In the genomic region with DNA sequence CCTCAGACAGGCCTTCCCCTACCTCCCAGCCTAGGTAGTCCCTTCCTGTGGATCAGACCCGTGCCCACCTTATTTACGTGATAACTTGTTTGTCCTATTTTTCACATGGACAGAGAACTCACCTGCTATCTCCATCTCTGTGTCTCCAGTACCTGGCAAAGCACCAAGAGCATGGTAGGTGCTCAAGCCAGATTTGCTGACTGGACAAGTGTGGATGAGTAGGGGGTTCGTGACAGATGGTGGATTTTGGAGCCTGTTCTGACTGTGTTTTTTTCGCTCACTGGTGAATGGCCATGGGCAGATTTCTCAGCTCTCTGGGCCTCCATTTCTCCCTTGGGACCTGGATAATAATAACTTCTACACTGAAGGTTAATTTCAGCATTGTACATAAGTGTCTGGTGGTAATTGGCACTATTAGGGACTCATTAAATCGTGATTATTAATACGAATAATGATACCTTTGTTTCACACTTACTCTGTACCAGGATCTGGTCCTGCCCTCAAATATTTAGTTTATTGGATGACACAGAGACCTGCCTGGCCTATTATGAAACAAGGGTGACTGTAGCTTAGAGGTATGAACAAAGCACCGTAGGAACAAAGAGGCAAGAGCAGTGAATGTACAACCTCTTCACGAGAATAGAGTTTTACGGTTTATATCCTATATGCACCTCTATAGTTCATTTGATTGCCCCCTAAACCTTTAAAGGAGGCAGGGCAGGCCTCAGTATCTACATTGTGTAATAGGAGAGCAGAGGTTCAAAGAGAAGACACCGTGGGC, we compare ENCODE assay signal across 1 cellular context.
TF ChIP-seq lines count a peak whose summit lies in the region.

No MANE protein-coding gene starts in this region.

TF ChIP-seq in HepG2, 621 proteins besides CTCF, POLR2A, EP300 and RAD21:
- TF ChIP-seq MAFF (IDR thresholded peaks at IDR 0.05; ENCODE audit: low read depth, low read length), result peak; percentile 75
- TF ChIP-seq, protein P1, sequence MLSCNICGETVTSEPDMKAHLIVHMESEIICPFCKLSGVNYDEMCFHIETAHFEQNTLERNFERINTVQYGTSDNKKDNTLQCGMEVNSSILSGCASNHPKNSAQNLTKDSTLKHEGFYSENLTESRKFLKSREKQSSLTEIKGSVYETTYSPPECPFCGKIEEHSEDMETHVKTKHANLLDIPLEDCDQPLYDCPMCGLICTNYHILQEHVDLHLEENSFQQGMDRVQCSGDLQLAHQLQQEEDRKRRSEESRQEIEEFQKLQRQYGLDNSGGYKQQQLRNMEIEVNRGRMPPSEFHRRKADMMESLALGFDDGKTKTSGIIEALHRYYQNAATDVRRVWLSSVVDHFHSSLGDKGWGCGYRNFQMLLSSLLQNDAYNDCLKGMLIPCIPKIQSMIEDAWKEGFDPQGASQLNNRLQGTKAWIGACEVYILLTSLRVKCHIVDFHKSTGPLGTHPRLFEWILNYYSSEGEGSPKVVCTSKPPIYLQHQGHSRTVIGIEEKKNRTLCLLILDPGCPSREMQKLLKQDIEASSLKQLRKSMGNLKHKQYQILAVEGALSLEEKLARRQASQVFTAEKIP (CRISPR knock-in tag; IDR thresholded peaks at IDR 0.05; ENCODE audit: borderline replicate concordance), result no peak
- no peak for TF ChIP-seq NCOA2 (CRISPR knock-in tag; IDR thresholded peaks at IDR 0.05)
- peak; percentile 79 to 86 for TF ChIP-seq MAFK (conservative IDR thresholded peaks at IDR 0.05 in 1 of 2, IDR thresholded peaks at IDR 0.05 in 1 of 2; ENCODE audit: low read length in 2 of 2)
- TF ChIP-seq GATAD2A (CRISPR knock-in tag; IDR thresholded peaks at IDR 0.05), result no peak
- TF ChIP-seq ATF2 (CRISPR knock-in tag; IDR thresholded peaks at IDR 0.05), result no peak
- no peak for TF ChIP-seq AGO2 (optimal IDR thresholded peaks at IDR 0.05; ENCODE audit: low read depth, low read length)
- no peak for TF ChIP-seq ATF3 (CRISPR knock-in tag; IDR thresholded peaks at IDR 0.05)
